Comparison of ENCODE assay signal across 17 cellular contexts in genomic region chr5:171242521-171242920, GRCh38.
A peak's percentile ranks its signal among the peaks of the same experiment; 100 is the strongest.
DNase-seq lines count a peak whose midpoint lies in the region; FAIRE-seq and TF ChIP-seq lines count a peak whose summit lies in the region.
"Had no signal": no experiment of that assay in that cellular context is flagged by ENCODE, and none has a peak within 500 bp of the region (broad histone marks: within the 10 kb centered on the region; RNA-seq: fewer than 3 reads in every experiment).

No MANE protein-coding gene starts in this region.

- DNase-seq in AG20443 (ENCODE audit: low spot score) = peak; percentile 35
- DNase-seq in HFF-Myc (ENCODE audit: extremely low read depth, low read depth) = peak; percentile 1
- DNase-seq in fibroblast of peridontal ligament (ENCODE audit: extremely low read depth) = peak; percentile 22
- no peak for DNase-seq in C1 segment of cervical spinal cord (lab: John Stamatoyannopoulos, UW)
- no peak for DNase-seq in small intestine
- DNase-seq in DMS114 treated with DMSO at 0.1 percent for 48 hours (lab: John Stamatoyannopoulos, UW; ENCODE audit: unreplicated experiment) = no peak
- no peak for DNase-seq in HEK293T (ENCODE audit: extremely low spot score)
- DNase-seq: ACHN; Calu3; CD4-positive, CD25-positive, alpha-beta regulatory T cell; DMS 273 treated with DMSO at 0.1 percent for 48 hours; DMS79; GF-D8; GM23248; KG1 had no signal

- H3K4me1 ChIP-seq in small intestine (ENCODE audit: control insufficient read depth in 2 of 2, insufficient read depth in 1 of 2, low read depth in 1 of 2, low read length in 1 of 2) = no peaks in the 10 kb centered on the region
- H3K4me1 ChIP-seq: BLaER1 had no signal

- H3K9me3 ChIP-seq in small intestine (ENCODE audit: control insufficient read depth, low read depth) = no peaks in the 10 kb centered on the region

- POLR2A ChIA-PET in HEK293T (lab: Yijun Ruan, JAX) = no interaction called here

- H3K36me3 ChIP-seq in small intestine (ENCODE audit: control insufficient read depth in 2 of 2, insufficient read depth in 2 of 2, low read length in 2 of 2) = no peaks in the 10 kb centered on the region
- H3K36me3 ChIP-seq: BLaER1 had no signal

- no peak overlapping the region for H3K4me3 ChIP-seq in HFF-Myc (replicated peaks; ENCODE audit: low read depth, low read length)
- no peak overlapping the region for H3K4me3 ChIP-seq in small intestine (ENCODE audit: low read depth in 1 of 2, low read length in 2 of 2)
- H3K4me3 ChIP-seq: BLaER1, GM23248 had no signal

- WGBS in small intestine, 3 donors = 85 to 92% (median 88%) methylated on average over 1 of the region's 1 CpG

- no peaks in the 10 kb centered on the region for H3K27me3 ChIP-seq in small intestine (ENCODE audit: control insufficient read depth in 2 of 2, insufficient read depth in 2 of 2, low read length in 2 of 2)
- H3K27me3 ChIP-seq: BLaER1 had no signal

- TF ChIP-seq CTCF in HFF-Myc (IDR thresholded peaks at IDR 0.05; ENCODE audit: low read depth, low read length, missing control alignments) = no peak

- no peak overlapping the region for H3K27ac ChIP-seq in small intestine (ENCODE audit: low read depth in 1 of 2, low read length in 1 of 2)
- H3K27ac ChIP-seq: BLaER1, GM23248 had no signal

- no peak for FAIRE-seq in small intestine (lab: Jason Lieb, UNC)
- FAIRE-seq: H54 had no signal

- CTCF ChIA-PET in HEK293T (lab: Yijun Ruan, JAX) = interaction anchor here (0.7 kb wide), 1 partner anchor 80 kb away, joined by 6 read pairs; no protein-coding TSS in a partner anchor

TF ChIP-seq in HEK293T, 16 proteins besides CTCF, POLR2A, EP300 and RAD21:
- TF ChIP-seq FOXA1 (IDR thresholded peaks at IDR 0.05) = no peak
- TF ChIP-seq PKNOX1 (IDR thresholded peaks at IDR 0.05) = no peak
- no peak for TF ChIP-seq SP1 (IDR thresholded peaks at IDR 0.05)
- TF ChIP-seq SUZ12 (IDR thresholded peaks at IDR 0.05) = no peak
- no peak for TF ChIP-seq ELF4 (IDR thresholded peaks at IDR 0.05)
- TF ChIP-seq FOXK2 (IDR thresholded peaks at IDR 0.05) = no peak

Comparison
In these comparisons a context has a peak if more than half of its experiments do, and no peak if none do; other contexts are left out.
1. DNase-seq: peak in AG20443 (single experiment), HFF-Myc (single experiment) and fibroblast of peridontal ligament (single experiment); none in C1 segment of cervical spinal cord (0 of 14), small intestine (single experiment), DMS114 treated with DMSO at 0.1 percent for 48 hours (single experiment) and HEK293T (single experiment).